ENCODE assay signal across 8 cellular contexts in the genomic region with DNA sequence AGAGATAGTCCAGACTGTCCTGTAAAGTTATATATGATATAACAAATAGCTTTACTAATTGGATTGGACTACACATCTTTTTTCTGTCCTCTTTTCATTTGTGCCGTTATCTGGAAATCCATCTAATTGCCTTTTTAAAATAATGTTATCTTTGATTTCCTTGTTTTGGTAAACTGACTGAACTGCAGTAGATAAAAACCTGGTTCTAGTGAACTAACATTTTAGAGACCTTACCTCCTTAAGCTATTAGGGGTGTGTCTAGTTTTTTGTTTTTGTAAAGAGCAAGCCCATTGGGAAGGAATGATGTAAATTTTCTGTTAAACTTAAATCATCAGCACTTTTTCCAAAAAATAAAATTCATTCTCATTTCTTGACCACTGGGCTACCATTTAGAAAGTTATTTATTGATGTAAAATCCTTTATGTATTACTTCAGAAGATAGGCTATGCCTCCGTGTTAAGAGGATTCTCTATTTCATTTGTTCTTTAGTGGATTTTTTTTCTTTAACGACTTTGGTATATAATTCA. TPM values are rescaled to one million over a fixed set of nuclear protein-coding genes. Genes with fewer than 3 reads are reported as not detected.
DNase-seq lines count a peak whose midpoint lies in the region; ATAC-seq, FAIRE-seq and TF ChIP-seq lines count a peak whose summit lies in the region.

No MANE protein-coding gene starts in this region.

- no peak for TF ChIP-seq CTCF in foreskin keratinocyte (conservative IDR thresholded peaks at IDR 0.05)

- peaks cover 37% of the 10 kb centered on the region for H3K36me3 ChIP-seq in SK-N-MC (ENCODE audit: insufficient read depth, low read length)

- FAIRE-seq in GM18507 (lab: Jason Lieb, UNC), result peak; percentile 18

- ATAC-seq in foreskin keratinocyte (no peak), GM21390 (IDR thresholded peaks at IDR 0.05; ENCODE audit: unreplicated experiment) (no peak), esophagus mucosa (no peak)

- H3K4me3 ChIP-seq in SK-N-MC, result peak overlapping the region; percentile 80
- peak overlapping the region; percentile 70 to 98 (median 90) for H3K4me3 ChIP-seq in skin epidermis

- H3K9ac ChIP-seq in SK-N-MC (ENCODE audit: insufficient read length), result peak overlapping the region; percentile 98

- H3K27ac ChIP-seq in SK-N-MC, result peak overlapping the region; percentile 95; the same call in 1 of the 2 replicates
- peak overlapping the region; percentile 96 for H3K27ac ChIP-seq in foreskin keratinocyte
- H3K27ac ChIP-seq in skin epidermis, result peak overlapping the region in 9 of 21 experiments; percentile 98 to 100 (median 99)

- no peak for DNase-seq in GM18507 (ENCODE audit: extremely low spot score, insufficient read length, low read depth)
- no peak for DNase-seq in SK-N-MC (ENCODE audit: low read depth, low spot score)
- DNase-seq in foreskin keratinocyte, result no peak
- no peak for DNase-seq in anterior cingulate cortex (lab: John Stamatoyannopoulos, UW)
- DNase-seq in activated CD4-positive, alpha-beta T cell treated with anti-CD3 and anti-CD28 coated beads, Interleukin-2, amount 50 U/mL, for 4 hours, result no peak

- H3K4me1 ChIP-seq in foreskin keratinocyte, result peaks cover 22% of the 10 kb centered on the region

- H3K9me3 ChIP-seq in SK-N-MC (ENCODE audit: low read depth, low read length), result no peaks in the 10 kb centered on the region

- H3K27me3 ChIP-seq in foreskin keratinocyte, result no peaks in the 10 kb centered on the region

RNA-seq across cellular contexts. Expression of a gene that starts 1.2 kb away (rescaled TPM):
- total RNA-seq in foreskin keratinocyte (1.3 and 1.8 TPM in 2 replicates), esophagus mucosa (2.4 TPM)
- polyA plus RNA-seq in foreskin keratinocyte, result 0.75 and 1.1 TPM in 2 replicates

RNA-seq across cellular contexts. Expression of a gene that starts 2.1 kb away (rescaled TPM):
- 74.5 and 112 TPM in 2 replicates for total RNA-seq in foreskin keratinocyte
- polyA plus RNA-seq in foreskin keratinocyte, result 175 and 222 TPM in 2 replicates
- 35.8 TPM for total RNA-seq in esophagus mucosa
